In the genomic region with DNA sequence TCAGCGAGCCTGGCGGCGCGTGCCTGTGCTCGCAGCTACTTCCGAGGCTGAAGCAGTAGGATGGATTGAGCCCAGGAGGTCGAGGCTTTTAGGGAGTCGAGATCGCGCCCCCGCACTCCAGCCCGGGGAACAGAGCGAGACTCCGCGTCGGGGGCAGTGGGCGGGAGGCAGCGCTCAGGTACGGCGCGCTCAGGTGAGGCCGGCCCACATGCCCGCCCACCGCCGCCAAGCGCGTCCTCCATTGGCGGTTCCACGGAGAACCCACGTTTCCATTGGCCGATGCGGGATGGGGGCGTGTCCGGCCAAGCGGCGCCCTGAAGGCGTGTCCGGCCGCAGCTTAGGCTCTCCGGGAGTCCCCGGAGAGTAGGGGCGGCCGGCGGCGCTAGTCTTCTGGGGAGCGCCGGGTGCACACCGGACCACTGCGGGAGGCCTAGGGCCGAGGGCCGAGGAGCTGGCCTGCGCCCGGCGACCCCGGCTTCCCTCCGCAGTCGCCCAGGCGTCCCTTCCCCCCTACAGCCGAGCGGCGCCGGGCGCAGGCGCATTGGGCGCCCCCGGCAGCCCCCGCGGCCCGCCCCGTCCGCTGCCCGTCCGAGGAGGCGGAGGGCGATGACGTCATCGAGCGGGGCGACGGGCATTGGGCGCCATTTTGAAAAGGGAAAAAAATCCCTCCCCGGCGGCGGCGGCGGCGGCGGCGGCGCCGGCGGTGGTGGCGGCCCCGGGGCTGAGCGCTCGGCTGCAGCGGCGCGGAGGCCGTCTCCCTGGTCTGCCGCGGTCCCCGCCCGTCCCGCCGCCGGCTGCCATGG, we compare ENCODE assay signal across 8 cellular contexts. TPM values are rescaled to one million over a fixed set of nuclear protein-coding genes. Genes with fewer than 3 reads are reported as not detected.
DNase-seq lines count a peak whose midpoint lies in the region; ATAC-seq and TF ChIP-seq lines count a peak whose summit lies in the region.

A gene (plus strand): TSS at position 659 of the 803 bp plus-strand sequence. CDS start 141 bp downstream, at position 800.

- H3K4me1 Mint-ChIP-seq in GM23338 (peaks cover 40% of the 10 kb centered on the region), nephron (peaks cover 21% of the 10 kb centered on the region)
- peaks cover 62% of the 10 kb centered on the region for H3K4me1 Mint-ChIP-seq in stimulated activated naive CD8-positive, alpha-beta T cell treated with anti-CD3 and anti-CD28 coated beads, Interleukin-15, Interleukin-2, amounts not matched to agents 100 ng/mL and 50 ng/mL, for 24 hours (ENCODE audit: low read depth)

- H3K27ac Mint-ChIP-seq in GM23338 (peak within 1 kb of the TSS; percentile 86), nephron (peak within 1 kb of the TSS; percentile 80 to 94 (median 94))
- H3K27ac Mint-ChIP-seq in stimulated activated naive CD8-positive, alpha-beta T cell treated with anti-CD3 and anti-CD28 coated beads, Interleukin-15, Interleukin-2, amounts not matched to agents 100 ng/mL and 50 ng/mL, for 24 hours, result peak within 1 kb of the TSS; percentile 86

- TF ChIP-seq CTCF in GM23338 (conservative IDR thresholded peaks at IDR 0.05; ENCODE audit: low read depth in 2 of 2) (0 out of 4 replicates have a peak, but pooled peaks of 1 of the 2 experiments have one; percentile 0), RWPE2 (IDR thresholded peaks at IDR 0.05; ENCODE audit: poor library complexity, severe bottlenecking) (no peak), fibroblast of the aortic adventitia (IDR thresholded peaks at IDR 0.05; ENCODE audit: insufficient read depth, low read length) (no peak), nephron (IDR thresholded peaks at IDR 0.05; ENCODE audit: unreplicated experiment in 3 of 3) (peak in 1 of 3 experiments; percentile 18)

- H3K4me3 ChIP-seq in GM23338 (peak within 1 kb of the TSS; percentile 93), RWPE2 (ENCODE audit: severe bottlenecking) (peak within 1 kb of the TSS; percentile 72), fibroblast of the aortic adventitia (ENCODE audit: low read depth, low read length) (peak within 1 kb of the TSS; percentile 80)

- H4K20me1 ChIP-seq in GM23338 (replicated peaks; ENCODE audit: insufficient read depth), result peaks cover 35% of the 10 kb centered on the region

- H3K4me2 ChIP-seq in GM23338, result peak within 1 kb of the TSS; percentile 98

- H3K36me3 Mint-ChIP-seq in GM23338 (ENCODE audit: low read depth) (peaks cover 3% of the 10 kb centered on the region; the same call in 2 of the 3 replicates), nephron (ENCODE audit: low read depth) (peaks cover 4% of the 10 kb centered on the region)
- H3K36me3 Mint-ChIP-seq in stimulated activated naive CD8-positive, alpha-beta T cell treated with anti-CD3 and anti-CD28 coated beads, Interleukin-15, Interleukin-2, amounts not matched to agents 100 ng/mL and 50 ng/mL, for 24 hours (ENCODE audit: low read depth), result peaks cover 9% of the 10 kb centered on the region

- peak; percentile 94 for ATAC-seq in GM23338
- peak; percentile 94 for ATAC-seq in RWPE2 (ENCODE audit: low read depth)

- H3K4me3 Mint-ChIP-seq in GM23338 (peak within 1 kb of the TSS; percentile 87), nephron (peak within 1 kb of the TSS; percentile 90 to 97 (median 93))
- H3K4me3 Mint-ChIP-seq in stimulated activated naive CD8-positive, alpha-beta T cell treated with anti-CD3 and anti-CD28 coated beads, Interleukin-15, Interleukin-2, amounts not matched to agents 100 ng/mL and 50 ng/mL, for 24 hours, result peak within 1 kb of the TSS; percentile 94

- no peaks in the 10 kb centered on the region for H3F3A ChIP-seq in GM23338 (replicated peaks; ENCODE audit: low read depth)

- H3K27me3 ChIP-seq in GM23338 (ENCODE audit: insufficient read depth) (no peaks in the 10 kb centered on the region), RWPE2 (ENCODE audit: insufficient read depth, poor library complexity, severe bottlenecking) (no peaks in the 10 kb centered on the region)

- H3K9me3 Mint-ChIP-seq in GM23338, result no peaks in the 10 kb centered on the region
- H3K9me3 Mint-ChIP-seq in nephron, result no peaks in the 10 kb centered on the region
- H3K9me3 Mint-ChIP-seq in stimulated activated naive CD8-positive, alpha-beta T cell treated with anti-CD3 and anti-CD28 coated beads, Interleukin-15, Interleukin-2, amounts not matched to agents 100 ng/mL and 50 ng/mL, for 24 hours, result no peaks in the 10 kb centered on the region

- peaks cover 25% of the 10 kb centered on the region for H3K4me1 ChIP-seq in GM23338 (ENCODE audit: insufficient read depth)
- peaks cover 24% of the 10 kb centered on the region for H3K4me1 ChIP-seq in RWPE2 (ENCODE audit: insufficient read depth, poor library complexity, severe bottlenecking)

- no peaks in the 10 kb centered on the region for H3K9me3 ChIP-seq in RWPE2 (ENCODE audit: severe bottlenecking)

- no peaks in the 10 kb centered on the region for H3K9me2 ChIP-seq in GM23338 (ENCODE audit: insufficient read depth)

- H3K27ac ChIP-seq in GM23338 (ENCODE audit: low read depth) (peak within 1 kb of the TSS; percentile 89), RWPE2 (ENCODE audit: poor library complexity, severe bottlenecking) (peak within 1 kb of the TSS; percentile 78)

- peak within 1 kb of the TSS; percentile 93 for H2AFZ ChIP-seq in GM23338

- H3K79me2 ChIP-seq in GM23338 (replicated peaks; ENCODE audit: insufficient read depth), result peaks cover 39% of the 10 kb centered on the region

- peak; percentile 93 for DNase-seq in Daoy (ENCODE audit: low read depth)
- peak; percentile 98 for DNase-seq in GM23338 (ENCODE audit: low spot score)
- peak; percentile 86 to 88 for DNase-seq in Kasumi-1 (lab: John Stamatoyannopoulos, UW)
- DNase-seq in RWPE2 (ENCODE audit: low spot score), result peak; percentile 94
- DNase-seq in activated effector memory CD4-positive, alpha-beta T cell treated with Interleukin-2 at 50 U/mL for 16 hours, result peak; percentile 94
- peak; percentile 85 for DNase-seq in fibroblast of the aortic adventitia (ENCODE audit: low read depth)

- H3K27me3 Mint-ChIP-seq in GM23338 (ENCODE audit: insufficient read depth, low read depth, poor library complexity) (peaks cover 5% of the 10 kb centered on the region), nephron (ENCODE audit: low read depth) (peaks cover 36% of the 10 kb centered on the region)
- H3K27me3 Mint-ChIP-seq in stimulated activated naive CD8-positive, alpha-beta T cell treated with anti-CD3 and anti-CD28 coated beads, Interleukin-15, Interleukin-2, amounts not matched to agents 100 ng/mL and 50 ng/mL, for 24 hours, result peaks cover 10% of the 10 kb centered on the region

- H3K36me3 ChIP-seq in GM23338 (ENCODE audit: insufficient read depth), result no peaks in the 10 kb centered on the region
- peaks cover 21% of the 10 kb centered on the region for H3K36me3 ChIP-seq in RWPE2 (ENCODE audit: low read depth)

TF ChIP-seq in GM23338, 12 proteins besides CTCF, POLR2A, EP300 and RAD21:
- TF ChIP-seq STAT1 (IDR thresholded peaks at IDR 0.05; ENCODE audit: unreplicated experiment), result no peak
- peak; percentile 98 for TF ChIP-seq CREB1 (CRISPR knock-in tag; IDR thresholded peaks at IDR 0.05; ENCODE audit: low read depth)
- peak; percentile 83 for TF ChIP-seq POLR2AphosphoS5 (IDR thresholded peaks at IDR 0.05; ENCODE audit: low read depth)
- no peak for TF ChIP-seq EZH2 (IDR thresholded peaks at IDR 0.05; ENCODE audit: low read depth, unreplicated experiment)
- TF ChIP-seq, protein P1, sequence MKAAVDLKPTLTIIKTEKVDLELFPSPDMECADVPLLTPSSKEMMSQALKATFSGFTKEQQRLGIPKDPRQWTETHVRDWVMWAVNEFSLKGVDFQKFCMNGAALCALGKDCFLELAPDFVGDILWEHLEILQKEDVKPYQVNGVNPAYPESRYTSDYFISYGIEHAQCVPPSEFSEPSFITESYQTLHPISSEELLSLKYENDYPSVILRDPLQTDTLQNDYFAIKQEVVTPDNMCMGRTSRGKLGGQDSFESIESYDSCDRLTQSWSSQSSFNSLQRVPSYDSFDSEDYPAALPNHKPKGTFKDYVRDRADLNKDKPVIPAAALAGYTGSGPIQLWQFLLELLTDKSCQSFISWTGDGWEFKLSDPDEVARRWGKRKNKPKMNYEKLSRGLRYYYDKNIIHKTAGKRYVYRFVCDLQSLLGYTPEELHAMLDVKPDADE (IDR thresholded peaks at IDR 0.05), result no peak

RNA-seq across cellular contexts. Expression of the gene that starts here (rescaled TPM):
- 15.8 and 22.3 TPM in 2 replicates for total RNA-seq in Daoy (2014; rRNA removed; shearing (Covaris generic))
- 33.7 and 35.8 TPM in 2 replicates for total RNA-seq in GM23338 (2014; rRNA removed; shearing (Covaris generic))
- polyA plus RNA-seq in GM23338 (2016; fragmentation: Nextera tagmentation; extraction: Ambion mirVana), result 28.8 and 30.5 TPM in 2 replicates
- total RNA-seq in fibroblast of the aortic adventitia (ENCODE audit: low replicate concordance), result 24.2 and 44.4 TPM in 2 replicates

Comparison
In these comparisons a context has a peak if more than half of its experiments do, and no peak if none do; other contexts are left out.
1. Peak in every context shown above with its lines: DNase-seq, ATAC-seq, H3K4me3 ChIP-seq and H3K27ac ChIP-seq.